ENCODE assay signal across 8 cellular contexts in genomic region chr22:41544671-41545476, GRCh38. TPM values are rescaled to one million over a fixed set of nuclear protein-coding genes. Genes with fewer than 3 reads are reported as not detected.
DNase-seq lines count a peak whose midpoint lies in the region; FAIRE-seq and TF ChIP-seq lines count a peak whose summit lies in the region.

No MANE protein-coding gene starts in this region.

- H3K9me3 ChIP-seq in Peyer's patch (no peaks in the 10 kb centered on the region), small intestine (ENCODE audit: control insufficient read depth, low read depth) (no peaks in the 10 kb centered on the region)

- no peak for TF ChIP-seq POLR2A in Peyer's patch (IDR thresholded peaks at IDR 0.05)

- H3K27ac ChIP-seq in Peyer's patch (peak overlapping the region in 2 of 4 donors; percentile 88), small intestine (ENCODE audit: low read depth in 1 of 2, low read length in 1 of 2) (no peak overlapping the region)

- TF ChIP-seq CTCF in Peyer's patch (IDR thresholded peaks at IDR 0.05) (no peak), fibroblast of pulmonary artery (IDR thresholded peaks at IDR 0.05; ENCODE audit: low read length, missing control alignments) (no peak)

- 23 to 24% (median 24%) methylated on average over 21 of the region's 21 CpGs for whole genome bisulfite sequencing in small intestine, 3 donors

- H3K36me3 ChIP-seq in Peyer's patch (no peaks in the 10 kb centered on the region), small intestine (ENCODE audit: control insufficient read depth in 2 of 2, insufficient read depth in 2 of 2, low read length in 2 of 2) (no peaks in the 10 kb centered on the region)

- H3K4me1 ChIP-seq in Peyer's patch, result peaks cover 0 to 31% (median 13%) of the 10 kb centered on the region in 4 donors
- H3K4me1 ChIP-seq in small intestine (ENCODE audit: control insufficient read depth in 2 of 2, insufficient read depth in 1 of 2, low read depth in 1 of 2, low read length in 1 of 2), result peaks cover 2% of the 10 kb centered on the region in 2 donors

- H3K27me3 ChIP-seq in Peyer's patch, result no peaks in the 10 kb centered on the region
- H3K27me3 ChIP-seq in small intestine (ENCODE audit: control insufficient read depth in 2 of 2, insufficient read depth in 2 of 2, low read length in 2 of 2), result no peaks in the 10 kb centered on the region

- H3K4me3 ChIP-seq in Peyer's patch (peak overlapping the region; percentile 65 to 97 (median 84)), fibroblast of pulmonary artery (replicated peaks; ENCODE audit: low read depth, low read length) (peak overlapping the region; percentile 46), small intestine (ENCODE audit: low read depth in 1 of 2, low read length in 2 of 2) (peak overlapping the region; percentile 14 to 75)

- DNase-seq in NCI-H345 (lab: John Stamatoyannopoulos, UW) (peak; percentile 7), NCI-H345 treated with DMSO at 0.1 percent for 48 hours (lab: John Stamatoyannopoulos, UW; ENCODE audit: unreplicated experiment) (no peak), Peyer's patch (no peak), fibroblast of pulmonary artery (ENCODE audit: low read depth) (no peak), small intestine (no peak), KG1 (lab: John Stamatoyannopoulos, UW) (no peak), NCI-H1436 (lab: John Stamatoyannopoulos, UW) (no peak)
- DNase-seq in stimulated activated CD4-positive, alpha-beta T cell treated with anti-CD3 and anti-CD28 coated beads, Interleukin-4, amount 100 ng/mL, for 24 hours, result no peak

- FAIRE-seq in small intestine (lab: Jason Lieb, UNC), result no peak

RNA-seq across cellular contexts. Expression of gene POLR3H, which starts 0.6 kb away (rescaled TPM):
- total RNA-seq in Peyer's patch, result 10 to 100 TPM in 3 of 4 donors, 1 to 10 TPM in 1; 9.5 to 14.9 (median 13.0) TPM
- 10 to 100 TPM in 1 of 3 donors, 1 to 10 TPM in 2; 2.7 to 18.2 (median 7.8) TPM for polyA plus RNA-seq in small intestine

RNA-seq across cellular contexts. Expression of gene CSDC2, which starts 15.9 kb away (rescaled TPM):
- 1 to 10 TPM in 1 of 4 donors, under 1 TPM in 1, not detected in 2; 0.80 to 1.5 TPM for total RNA-seq in Peyer's patch
- 1 to 10 TPM in 2 of 3 donors, under 1 TPM in 1; 0.45 to 2.7 (median 2.1) TPM for polyA plus RNA-seq in small intestine

RNA-seq across cellular contexts. Expression of gene PMM1, which starts 44.8 kb away (rescaled TPM):
- 100 to 1,000 TPM in 3 of 4 donors, 10 to 100 TPM in 1; 63.5 to 139 (median 101) TPM for total RNA-seq in Peyer's patch
- 100 to 1,000 TPM in 2 of 3 donors, 10 to 100 TPM in 1; 45.5 to 125 (median 122) TPM for polyA plus RNA-seq in small intestine
